9 cellular contexts compared by ENCODE assay signal in the genomic region with DNA sequence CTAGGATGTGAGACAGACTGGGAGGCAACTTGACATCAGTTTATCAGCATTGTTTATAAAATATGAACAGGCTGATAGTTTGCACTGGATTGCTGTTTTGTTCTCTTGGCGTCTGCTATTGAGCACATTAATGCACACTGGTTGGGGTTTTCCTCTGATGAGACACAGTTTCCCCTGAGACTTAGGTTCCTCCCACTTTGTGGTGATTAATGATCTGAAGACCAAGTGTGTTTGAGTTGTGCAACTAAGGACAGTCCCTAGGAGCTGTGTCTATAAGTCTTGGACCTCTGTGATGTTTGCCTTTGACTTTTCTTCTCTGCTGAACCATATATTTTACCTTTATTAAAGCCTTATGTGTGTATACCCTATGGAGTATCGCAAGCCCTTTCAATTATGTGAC.
DNase-seq lines count a peak whose midpoint lies in the region; ATAC-seq, FAIRE-seq and TF ChIP-seq lines count a peak whose summit lies in the region.
"Had no signal": no experiment of that assay in that cellular context is flagged by ENCODE, and none has a peak within 500 bp of the region (broad histone marks: within the 10 kb centered on the region; RNA-seq: fewer than 3 reads in every experiment).

No MANE protein-coding gene starts in this region.

- no peaks in the 10 kb centered on the region for H3K9me2 ChIP-seq in PC-9 (ENCODE audit: insufficient read depth)

- H4K20me1 ChIP-seq in PC-9 (ENCODE audit: insufficient read depth): no peaks in the 10 kb centered on the region

- H3K27ac ChIP-seq in brain microvascular endothelial cell (no peak overlapping the region), PC-9 (no peak overlapping the region)
- H3K27ac ChIP-seq: parathyroid adenoma had no signal

- no peaks in the 10 kb centered on the region for H3F3A ChIP-seq in PC-9 (ENCODE audit: insufficient read depth, low read depth)

- intact Hi-C loops in PC-9 (cut with micrococcal nuclease; ENCODE audit: unreplicated experiment): no loop called here

- no peaks in the 10 kb centered on the region for H3K9me3 ChIP-seq in PC-9 (ENCODE audit: insufficient read depth, low read depth)

- TF ChIP-seq POLR2A in GM12892 (IDR thresholded peaks at IDR 0.05; ENCODE audit: low read depth, low read length): no peak

- H3K9me3 Mint-ChIP-seq in activated CD4-positive, alpha-beta memory T cell treated with anti-CD3 and anti-CD28 coated beads, Interleukin-2, amount 10 ng/mL, durations not matched to agents 7 days and 5 days: no peaks in the 10 kb centered on the region

- no peaks in the 10 kb centered on the region for H3K4me1 ChIP-seq in PC-9 (replicated peaks; ENCODE audit: insufficient read depth)
- H3K4me1 ChIP-seq: parathyroid adenoma had no signal

- H3K36me3 Mint-ChIP-seq in activated CD4-positive, alpha-beta memory T cell treated with anti-CD3 and anti-CD28 coated beads, Interleukin-2, amount 10 ng/mL, durations not matched to agents 7 days and 5 days (ENCODE audit: low read depth): no peaks in the 10 kb centered on the region

- H3K36me3 ChIP-seq in brain microvascular endothelial cell (replicated peaks) (no peaks in the 10 kb centered on the region), PC-9 (ENCODE audit: low read depth) (no peaks in the 10 kb centered on the region)

- H3K27me3 ChIP-seq in brain microvascular endothelial cell (replicated peaks): no peaks in the 10 kb centered on the region
- H3K27me3 ChIP-seq in PC-9 (ENCODE audit: insufficient read depth, low read depth): no peaks in the 10 kb centered on the region

- H3K4me1 Mint-ChIP-seq in activated CD4-positive, alpha-beta memory T cell treated with anti-CD3 and anti-CD28 coated beads, Interleukin-2, amount 10 ng/mL, durations not matched to agents 7 days and 5 days: no peaks in the 10 kb centered on the region

- POLR2A ChIA-PET in PC-9 (lab: Charles Lee; ENCODE audit: unreplicated experiment): no interaction called here
- POLR2A ChIA-PET in activated CD4-positive, alpha-beta memory T cell treated with anti-CD3 and anti-CD28 coated beads, Interleukin-2, amount 10 ng/mL, durations not matched to agents 7 days and 5 days (lab: Charles Lee): no interaction called here

- peak; percentile 62 for ATAC-seq in GM21390 (IDR thresholded peaks at IDR 0.05; ENCODE audit: unreplicated experiment)
- ATAC-seq in HG03108 (IDR thresholded peaks at IDR 0.05; ENCODE audit: unreplicated experiment): peak; percentile 72

- H2AFZ ChIP-seq in PC-9: no peak overlapping the region
- H2AFZ ChIP-seq: parathyroid adenoma had no signal

- no TSS peak for BruUV-seq in PC-9 (replicated peaks; lab: Mats Ljungman, UMichigan)

- no peak for DNase-seq in GM12892 (ENCODE audit: insufficient read length)
- peak; percentile 61 for DNase-seq in brain microvascular endothelial cell
- no peak for DNase-seq in PC-9
- no peak for DNase-seq in NCI-H1048 (lab: John Stamatoyannopoulos, UW)
- no peak for DNase-seq in activated CD4-positive, alpha-beta memory T cell treated with anti-CD3 and anti-CD28 coated beads, Interleukin-2, amount 10 ng/mL, durations not matched to agents 7 days and 5 days
- no peak for DNase-seq in amygdala (lab: John Stamatoyannopoulos, UW)

- H3K4me3 Mint-ChIP-seq in activated CD4-positive, alpha-beta memory T cell treated with anti-CD3 and anti-CD28 coated beads, Interleukin-2, amount 10 ng/mL, durations not matched to agents 7 days and 5 days: no peak overlapping the region

- H3K79me2 ChIP-seq in PC-9 (ENCODE audit: low read depth): no peaks in the 10 kb centered on the region
- H3K79me2 ChIP-seq: parathyroid adenoma had no signal

- CTCF ChIA-PET in PC-9 (lab: Charles Lee): no interaction called here
- CTCF ChIA-PET in activated CD4-positive, alpha-beta memory T cell treated with anti-CD3 and anti-CD28 coated beads, Interleukin-2, amount 10 ng/mL, durations not matched to agents 7 days and 5 days (lab: Charles Lee): no interaction called here

- no peak overlapping the region for H3K4me2 ChIP-seq in PC-9

- no peak overlapping the region for H3K27ac Mint-ChIP-seq in activated CD4-positive, alpha-beta memory T cell treated with anti-CD3 and anti-CD28 coated beads, Interleukin-2, amount 10 ng/mL, durations not matched to agents 7 days and 5 days

- H3K4me3 ChIP-seq in brain microvascular endothelial cell (ENCODE audit: low read depth, low read length) (no peak overlapping the region), PC-9 (no peak overlapping the region)

- in situ Hi-C loops in brain microvascular endothelial cell (cut with HindIII; ENCODE audit: low pct_ligation_motif_present, low sequenced_read_pairs): no loop called here

- FAIRE-seq in GM12892 (lab: Jason Lieb, UNC): peak; percentile 91

- TF ChIP-seq CTCF in brain microvascular endothelial cell (IDR thresholded peaks at IDR 0.05; ENCODE audit: low read depth, low read length, missing control alignments) (no peak), PC-9 (conservative IDR thresholded peaks at IDR 0.05) (no peak)

- no peaks in the 10 kb centered on the region for H3K27me3 Mint-ChIP-seq in activated CD4-positive, alpha-beta memory T cell treated with anti-CD3 and anti-CD28 coated beads, Interleukin-2, amount 10 ng/mL, durations not matched to agents 7 days and 5 days
